In the genomic region with DNA sequence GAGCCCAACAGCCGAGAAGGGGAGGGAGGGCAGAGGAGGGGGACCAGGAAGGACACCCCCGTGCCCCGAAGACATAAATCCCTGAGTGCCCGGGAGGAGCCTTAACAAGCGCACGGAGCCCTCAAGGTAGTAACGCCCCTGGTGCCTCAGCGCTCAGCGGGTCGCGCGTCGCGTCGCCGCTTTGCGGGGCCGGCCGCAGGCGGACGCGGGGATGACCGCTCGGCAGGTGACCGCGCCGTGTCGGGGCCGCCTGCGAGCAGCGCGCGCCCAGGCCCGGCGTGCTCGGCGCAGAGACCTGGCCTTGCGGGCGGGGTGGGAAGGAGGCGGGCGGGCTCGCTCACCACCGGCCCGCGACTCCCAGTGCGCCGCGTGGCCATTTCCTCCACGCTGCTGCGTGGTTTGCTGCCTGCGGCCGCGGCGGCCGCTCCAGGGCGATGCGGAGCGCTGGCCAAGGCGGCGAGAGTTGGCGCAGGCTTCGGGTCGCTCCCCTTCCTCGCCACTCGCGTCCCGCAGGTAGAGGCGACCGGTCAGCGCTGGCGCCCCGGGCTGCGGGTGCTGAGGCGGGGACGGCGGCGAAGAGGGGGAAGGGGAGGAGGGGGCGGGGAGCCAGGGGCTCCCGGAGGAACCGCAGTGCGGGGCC, we compare ENCODE assay signal across 8 cellular contexts. TPM values are rescaled to one million over a fixed set of nuclear protein-coding genes. Genes with fewer than 3 reads are reported as not detected.
A peak's percentile ranks its signal among the peaks of the same experiment; 100 is the strongest.
DNase-seq lines count a peak whose midpoint lies in the region; ATAC-seq and TF ChIP-seq lines count a peak whose summit lies in the region.

No MANE protein-coding gene starts in this region.

- H3K27me3 Mint-ChIP-seq in activated naive CD4-positive, alpha-beta T cell treated with anti-CD3 and anti-CD28 coated beads for 36 hours (ENCODE audit: low read depth), result peaks cover 47% of the 10 kb centered on the region
- H3K27me3 Mint-ChIP-seq in activated B cell treated with CpG ODN at 0.5 μM for 24 hours, result peaks cover 2% of the 10 kb centered on the region

- peak overlapping the region; percentile 4 for H2BK12ac ChIP-seq in neuronal stem cell (ENCODE audit: low read length)

- H4K91ac ChIP-seq in neuronal stem cell (ENCODE audit: low read depth, low read length, poor library complexity), result no peak overlapping the region

- H2BK5ac ChIP-seq in neuronal stem cell (ENCODE audit: low read length), result no peak overlapping the region

- H3K4me2 ChIP-seq in neuronal stem cell (ENCODE audit: insufficient read depth, low read length, poor library complexity, severe bottlenecking), result peak overlapping the region; percentile 89

- CTCF ChIA-PET in activated naive CD4-positive, alpha-beta T cell treated with anti-CD3 and anti-CD28 coated beads for 36 hours (lab: Charles Lee), result no interaction called here
- CTCF ChIA-PET in activated B cell treated with CpG ODN at 0.5 μM for 24 hours (lab: Charles Lee), result no interaction called here

- no peak for DNase-seq in activated naive CD4-positive, alpha-beta T cell treated with anti-CD3 and anti-CD28 coated beads for 36 hours
- DNase-seq in activated naive CD4-positive, alpha-beta T cell (lab: John Stamatoyannopoulos, UW), result no peak
- DNase-seq in activated B cell treated with CpG ODN at 0.5 μM for 24 hours (no peak), fibroblast of the aortic adventitia (ENCODE audit: low read depth) (no peak), neuronal stem cell (ENCODE audit: low spot score) (peak; percentile 43), NOMO-1 (lab: John Stamatoyannopoulos, UW; ENCODE audit: unreplicated experiment in 2 of 2) (no peak), amniotic stem cell (lab: John Stamatoyannopoulos, UW) (no peak)

- no peak overlapping the region for H2BK15ac ChIP-seq in neuronal stem cell (ENCODE audit: low read length)

- no peak overlapping the region for H3K27ac ChIP-seq in neuronal stem cell (replicated peaks; ENCODE audit: low read length)

- no peak overlapping the region for H2BK120ac ChIP-seq in neuronal stem cell (ENCODE audit: low read depth, low read length)

- H4K8ac ChIP-seq in neuronal stem cell (ENCODE audit: low read depth, low read length), result no peak overlapping the region

- intact Hi-C loops in activated naive CD4-positive, alpha-beta T cell treated with anti-CD3 and anti-CD28 coated beads for 36 hours (cut with micrococcal nuclease), result no loop called here
- intact Hi-C loops in activated B cell treated with CpG ODN at 0.5 μM for 24 hours (cut with micrococcal nuclease), result loop anchor here (1.0 to 10.0 kb wide), 5 partner anchors 28 to 1843 kb away; a partner anchor contains a TSS

- no peaks in the 10 kb centered on the region for H3K9me3 ChIP-seq in neuronal stem cell (replicated peaks in 1 of 2; ENCODE audit: control insufficient read depth in 2 of 2, insufficient read depth in 1 of 2, low read depth in 1 of 2, low read length in 2 of 2)

- peak overlapping the region; percentile 62 for H3K23ac ChIP-seq in neuronal stem cell (ENCODE audit: low read depth, low read length, poor library complexity)

- H3K4me3 ChIP-seq in fibroblast of the aortic adventitia (ENCODE audit: low read depth, low read length) (peak overlapping the region; percentile 34), neuronal stem cell (ENCODE audit: low read length in 2 of 2) (peak overlapping the region; percentile 59 to 90)

- H2AK5ac ChIP-seq in neuronal stem cell (ENCODE audit: low read depth, low read length), result no peak overlapping the region

- H3K27ac Mint-ChIP-seq in activated naive CD4-positive, alpha-beta T cell treated with anti-CD3 and anti-CD28 coated beads for 36 hours, result no peak overlapping the region
- H3K27ac Mint-ChIP-seq in activated B cell treated with CpG ODN at 0.5 μM for 24 hours, result peak overlapping the region; percentile 95

- H3K4me1 Mint-ChIP-seq in activated naive CD4-positive, alpha-beta T cell treated with anti-CD3 and anti-CD28 coated beads for 36 hours (ENCODE audit: low read depth), result peaks cover 16% of the 10 kb centered on the region
- H3K4me1 Mint-ChIP-seq in activated B cell treated with CpG ODN at 0.5 μM for 24 hours, result peaks cover 21% of the 10 kb centered on the region

- H3K9me3 Mint-ChIP-seq in activated naive CD4-positive, alpha-beta T cell treated with anti-CD3 and anti-CD28 coated beads for 36 hours, result no peaks in the 10 kb centered on the region
- no peaks in the 10 kb centered on the region for H3K9me3 Mint-ChIP-seq in activated B cell treated with CpG ODN at 0.5 μM for 24 hours

- TF ChIP-seq CTCF in activated B cell treated with CpG ODN at 0.5 μM for 24 hours (IDR thresholded peaks at IDR 0.05) (no peak), fibroblast of the aortic adventitia (IDR thresholded peaks at IDR 0.05; ENCODE audit: insufficient read depth, low read length) (no peak)

- H3K9ac ChIP-seq in neuronal stem cell (ENCODE audit: low read depth, low read length, poor library complexity), result peak overlapping the region; percentile 80

- peak overlapping the region; percentile 88 for H3K18ac ChIP-seq in neuronal stem cell (ENCODE audit: low read length)

- no peaks in the 10 kb centered on the region for H3K36me3 ChIP-seq in neuronal stem cell (replicated peaks in 1 of 2; ENCODE audit: control insufficient read depth in 2 of 2, insufficient read depth in 2 of 2, low read length in 2 of 2)

- no peak overlapping the region for H3K14ac ChIP-seq in neuronal stem cell (ENCODE audit: low read length)

- H3K4ac ChIP-seq in neuronal stem cell (ENCODE audit: low read length), result no peak overlapping the region

- POLR2A ChIA-PET in activated B cell treated with CpG ODN at 0.5 μM for 24 hours (lab: Charles Lee), result interaction anchor here (0.6 to 1.8 kb wide), 8 partner anchors 28 to 138 kb away, joined by 3 to 11 read pairs (median 5); no protein-coding TSS in a partner anchor

- H3K36me3 Mint-ChIP-seq in activated naive CD4-positive, alpha-beta T cell treated with anti-CD3 and anti-CD28 coated beads for 36 hours (ENCODE audit: low read depth), result peaks cover 1% of the 10 kb centered on the region
- H3K36me3 Mint-ChIP-seq in activated B cell treated with CpG ODN at 0.5 μM for 24 hours (ENCODE audit: low read depth), result peaks cover 8% of the 10 kb centered on the region

- peaks cover 2 to 70% (median 27%) of the 10 kb centered on the region in 3 experiments for H3K27me3 ChIP-seq in neuronal stem cell (ENCODE audit: control insufficient read depth in 3 of 3, insufficient read depth in 3 of 3, low read depth in 1 of 3, low read length in 3 of 3)

- peaks cover 3 to 7% of the 10 kb centered on the region in 2 donors for H3K4me1 ChIP-seq in neuronal stem cell (ENCODE audit: control insufficient read depth in 2 of 2, insufficient read depth in 1 of 2, low read depth in 1 of 2, low read length in 2 of 2)

- no peaks in the 10 kb centered on the region for H3K79me1 ChIP-seq in neuronal stem cell (ENCODE audit: low read depth, low read length)

- WGBS in neuronal stem cell (ENCODE audit: extremely low coverage in 2 of 2, insufficient read length in 2 of 2, insufficient replicate concordance in 1 of 2), 2 donors, result no CpG with 5 or more reads among the region's 81 CpGs

- peak overlapping the region; percentile 97 for H2AFZ ChIP-seq in neuronal stem cell (ENCODE audit: low read length)

- ATAC-seq in HG02973 (IDR thresholded peaks at IDR 0.05; ENCODE audit: unreplicated experiment), result peak; percentile 17
- ATAC-seq in activated B cell treated with CpG ODN at 0.5 μM for 24 hours (ENCODE audit: low read depth), result peak; percentile 14

- H3K4me3 Mint-ChIP-seq in activated naive CD4-positive, alpha-beta T cell treated with anti-CD3 and anti-CD28 coated beads for 36 hours, result peak overlapping the region; percentile 80
- peak overlapping the region; percentile 96 for H3K4me3 Mint-ChIP-seq in activated B cell treated with CpG ODN at 0.5 μM for 24 hours

RNA-seq across cellular contexts. Expression of a gene that starts 0.6 kb away (rescaled TPM):
- total RNA-seq in activated naive CD4-positive, alpha-beta T cell treated with anti-CD3 and anti-CD28 coated beads for 36 hours, result not detected
- total RNA-seq in activated B cell treated with CpG ODN at 0.5 μM for 24 hours, result 14.4 and 20.1 TPM in 2 replicates
- under 0.01 TPM in 1 of 2 replicates, not detected in the other for total RNA-seq in fibroblast of the aortic adventitia (ENCODE audit: low replicate concordance)
- 0.08 TPM for polyA plus RNA-seq in neuronal stem cell (2013, experiment 1 of 2)
- polyA plus RNA-seq in neuronal stem cell (2013, experiment 2 of 2), result 0.11 TPM

Comparison
In these comparisons a context has a peak if more than half of its experiments do, and no peak if none do; other contexts are left out.
1. RNA of a gene that starts 0.6 kb away (total RNA-seq): 14.4 to 20.1 TPM in activated B cell treated with CpG ODN at 0.5 μM for 24 hours; not detected in activated naive CD4-positive, alpha-beta T cell treated with anti-CD3 and anti-CD28 coated beads for 36 hours and under 0.01 TPM in fibroblast of the aortic adventitia; every median in the first group is over 10 times any median in the second.